ENCODE assay signal across 12 cellular contexts in the genomic region with DNA sequence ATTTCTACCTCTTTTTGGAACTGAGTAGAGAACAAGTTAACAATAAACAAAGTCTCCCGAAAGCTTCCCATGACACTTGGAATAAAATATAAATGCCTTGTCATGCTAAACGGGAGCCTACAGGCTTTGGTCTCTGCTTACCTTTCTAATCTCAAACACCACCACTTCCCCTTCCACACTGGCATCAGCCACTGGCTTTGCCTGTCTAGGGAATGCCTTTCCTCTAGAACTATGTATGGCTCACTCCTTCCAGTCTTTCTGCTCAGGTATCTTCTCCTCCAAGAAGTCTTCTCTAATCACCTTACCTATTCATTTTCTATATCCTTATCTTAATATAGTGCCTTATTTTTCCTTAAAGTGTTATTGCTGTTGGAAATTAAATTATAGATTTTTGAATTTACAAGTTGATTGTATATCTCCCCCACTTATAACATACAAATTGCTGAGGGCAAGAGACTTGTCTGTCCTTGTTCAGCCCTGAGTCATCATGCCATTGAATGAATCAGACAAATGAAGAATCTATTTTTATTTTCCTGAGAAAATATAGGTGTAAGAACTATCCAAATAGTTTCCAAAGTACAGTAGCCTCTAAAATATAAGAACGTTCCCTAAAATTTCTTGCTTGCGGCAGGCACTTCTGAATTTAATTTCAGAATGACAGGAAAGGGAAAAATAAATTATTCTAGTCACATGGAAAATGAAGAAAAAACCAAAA.
DNase-seq lines count a peak whose midpoint lies in the region; ATAC-seq and TF ChIP-seq lines count a peak whose summit lies in the region.
"Had no signal": no experiment of that assay in that cellular context is flagged by ENCODE, and none has a peak within 500 bp of the region (broad histone marks: within the 10 kb centered on the region; RNA-seq: fewer than 3 reads in every experiment).

No MANE protein-coding gene starts in this region.

- H3K9me2 ChIP-seq in OCI-LY7 (ENCODE audit: insufficient read depth, low read length) = no peaks in the 10 kb centered on the region

- no peaks in the 10 kb centered on the region for H4K20me1 ChIP-seq in OCI-LY7 (ENCODE audit: insufficient read depth, low read length)

- H3K4me3 ChIP-seq in left ventricle myocardium inferior (no peak overlapping the region), cardiac fibroblast (replicated peaks in 1 of 2; ENCODE audit: low read depth in 2 of 2, low read length in 2 of 2) (no peak overlapping the region), aorta (ENCODE audit: low read length in 2 of 2) (no peak overlapping the region), OCI-LY7 (ENCODE audit: low read depth, low read length, poor library complexity, severe bottlenecking) (no peak overlapping the region)
- H3K4me3 ChIP-seq: prostate gland, testis had no signal

- H3K27ac ChIP-seq in left ventricle myocardium inferior (replicated peaks) (peak overlapping the region; percentile 85), aorta (ENCODE audit: low read depth in 1 of 2, low read length in 2 of 2) (peak overlapping the region; percentile 91 to 98), OCI-LY7 (ENCODE audit: low read depth, low read length, poor library complexity, severe bottlenecking) (no peak overlapping the region)
- H3K27ac ChIP-seq: prostate gland had no signal

- no peak overlapping the region for H2AFZ ChIP-seq in OCI-LY7 (ENCODE audit: low read length)

- no peaks in the 10 kb centered on the region for H3K79me2 ChIP-seq in OCI-LY7 (ENCODE audit: insufficient read depth, low read depth, low read length)

- 7 to 11% methylated on average over 4 of the region's 4 CpGs for WGBS in aorta, 2 donors

- H3K4me1 ChIP-seq in left ventricle myocardium inferior (peaks cover 4% of the 10 kb centered on the region), aorta (ENCODE audit: control insufficient read depth in 1 of 2, insufficient read depth in 2 of 2, low read length in 2 of 2) (peaks cover 2 to 7% of the 10 kb centered on the region in 2 donors), OCI-LY7 (ENCODE audit: insufficient read depth, low read length, poor library complexity, severe bottlenecking) (no peaks in the 10 kb centered on the region)
- H3K4me1 ChIP-seq: prostate gland, testis had no signal

- H3K27me3 ChIP-seq in left ventricle myocardium inferior (ENCODE audit: low read depth) (no peaks in the 10 kb centered on the region), aorta (ENCODE audit: control insufficient read depth in 1 of 2, insufficient read depth in 2 of 2, low read length in 1 of 2) (no peaks in the 10 kb centered on the region)
- H3K27me3 ChIP-seq: testis had no signal

- intact Hi-C loops in left ventricle myocardium inferior (cut with micrococcal nuclease) (no loop called here), left cardiac atrium (cut with DNase I) (no loop called here), aorta (cut with DNase I) (no loop called here), OCI-LY7 (cut with micrococcal nuclease; ENCODE audit: unreplicated experiment) (no loop called here)

- no peak for DNase-seq in left ventricle myocardium inferior
- DNase-seq in left cardiac atrium = no peak
- DNase-seq in cardiac fibroblast (ENCODE audit: low read depth in 2 of 2) = peak; percentile 31 to 78
- peak; percentile 31 to 64 for DNase-seq in lung microvascular endothelial cell (ENCODE audit: low read depth in 2 of 2)
- no peak for DNase-seq in aorta
- DNase-seq in OCI-LY7 (ENCODE audit: low spot score) = no peak
- no peak for DNase-seq in stimulated activated CD4-positive, alpha-beta T cell treated with anti-CD3 and anti-CD28 coated beads, Interleukin-4, amount 100 ng/mL, for 1 hour
- DNase-seq: MM.1S, NCI-H2227 treated with DMSO at 0.1 percent for 48 hours had no signal

- H3K36me3 ChIP-seq in left ventricle myocardium inferior (no peaks in the 10 kb centered on the region), aorta (ENCODE audit: control insufficient read depth in 1 of 2, insufficient read depth in 2 of 2, low read length in 1 of 2) (no peaks in the 10 kb centered on the region), OCI-LY7 (ENCODE audit: insufficient read depth, low read length) (no peaks in the 10 kb centered on the region)
- H3K36me3 ChIP-seq: prostate gland had no signal

- TF ChIP-seq CTCF in left ventricle myocardium inferior (IDR thresholded peaks at IDR 0.05; ENCODE audit: borderline replicate concordance) = no peak
- no peak for TF ChIP-seq CTCF in cardiac fibroblast (IDR thresholded peaks at IDR 0.05; ENCODE audit: low read depth, low read length)
- TF ChIP-seq CTCF in OCI-LY7 (conservative IDR thresholded peaks at IDR 0.05; ENCODE audit: low read length) = no peak

- ATAC-seq in left cardiac atrium (no peak), aorta (ENCODE audit: low FRiP score) (no peak), GM21423 (IDR thresholded peaks at IDR 0.05; ENCODE audit: unreplicated experiment) (no peak)

- no peak overlapping the region for H3K4me2 ChIP-seq in OCI-LY7 (ENCODE audit: low read length)

- H3K9me3 ChIP-seq in left ventricle myocardium inferior (replicated peaks) (no peaks in the 10 kb centered on the region), aorta (ENCODE audit: control insufficient read depth, low read length) (no peaks in the 10 kb centered on the region), OCI-LY7 (ENCODE audit: low read length) (no peaks in the 10 kb centered on the region)
- H3K9me3 ChIP-seq: prostate gland, testis had no signal

- no TSS peak for BruUV-seq in OCI-LY7 (replicated peaks; lab: Mats Ljungman, UMichigan)

- POLR2A ChIA-PET in OCI-LY7 (lab: Charles Lee) = no interaction called here

- CTCF ChIA-PET in OCI-LY7 (lab: Charles Lee; ENCODE audit: unreplicated experiment) = no interaction called here

Comparison
In these comparisons a context has a peak if more than half of its experiments do, and no peak if none do; other contexts are left out.
1. DNase-seq: peak in cardiac fibroblast (2 of 2) and lung microvascular endothelial cell (2 of 2); none in left ventricle myocardium inferior (single experiment), left cardiac atrium (single experiment), aorta (0 of 2), OCI-LY7 (single experiment) and stimulated activated CD4-positive, alpha-beta T cell treated with anti-CD3 and anti-CD28 coated beads, Interleukin-4, amount 100 ng/mL, for 1 hour (single experiment).